In genomic region chr5:178121450-178122276, GRCh38 we compare ENCODE assay signal across 9 cellular contexts. TPM values are rescaled to one million over a fixed set of nuclear protein-coding genes. Genes with fewer than 3 reads are reported as not detected.
DNase-seq lines count a peak whose midpoint lies in the region; ATAC-seq and TF ChIP-seq lines count a peak whose summit lies in the region.
"Had no signal": no experiment of that assay in that cellular context is flagged by ENCODE, and none has a peak within 500 bp of the region (broad histone marks: within the 10 kb centered on the region; RNA-seq: fewer than 3 reads in every experiment).

No MANE protein-coding gene starts in this region.

- H3K9me3 ChIP-seq in PC-3 (ENCODE audit: low read length): no peaks in the 10 kb centered on the region

- H3K27me3 Mint-ChIP-seq in activated naive CD8-positive, alpha-beta T cell treated with anti-CD3 and anti-CD28 coated beads for 36 hours: no peaks in the 10 kb centered on the region
- no peaks in the 10 kb centered on the region for H3K27me3 Mint-ChIP-seq in activated naive CD8-positive, alpha-beta T cell treated with anti-CD3 and anti-CD28 coated beads, Interleukin-2, amount 50 U/mL, for 24 hours
- no peaks in the 10 kb centered on the region for H3K27me3 Mint-ChIP-seq in activated CD4-positive, alpha-beta memory T cell treated with anti-CD3 and anti-CD28 coated beads for 36 hours

- CTCF ChIA-PET in PC-3 (lab: Charles Lee): interaction anchor here (0.6 to 1.2 kb wide), 3 partner anchors 43 to 406 kb away, joined by 4 to 7 read pairs (median 5); no protein-coding TSS in a partner anchor
- CTCF ChIA-PET in activated CD4-positive, alpha-beta memory T cell treated with anti-CD3 and anti-CD28 coated beads for 36 hours (lab: Charles Lee): interaction anchor here (0.6 to 4.1 kb wide), 23 partner anchors 8 to 83 kb away, joined by 3 to 39 read pairs (median 5); partner anchors contain the start of genes HNRNPAB, NHP2 and RMND5B

- TF ChIP-seq CTCF in PC-3 (conservative IDR thresholded peaks at IDR 0.05; ENCODE audit: low read depth, low read length): no peak
- no peak for TF ChIP-seq CTCF in fibroblast of pulmonary artery (IDR thresholded peaks at IDR 0.05; ENCODE audit: low read length, missing control alignments)

- peaks cover 7% of the 10 kb centered on the region; the same call in 1 of the 2 replicates for H3K27me3 ChIP-seq in PC-3 (ENCODE audit: low read length)

- H3K9me3 Mint-ChIP-seq in activated naive CD8-positive, alpha-beta T cell treated with anti-CD3 and anti-CD28 coated beads for 36 hours: no peaks in the 10 kb centered on the region
- no peaks in the 10 kb centered on the region for H3K9me3 Mint-ChIP-seq in activated naive CD8-positive, alpha-beta T cell treated with anti-CD3 and anti-CD28 coated beads, Interleukin-2, amount 50 U/mL, for 24 hours
- H3K9me3 Mint-ChIP-seq in activated CD4-positive, alpha-beta memory T cell treated with anti-CD3 and anti-CD28 coated beads for 36 hours: no peaks in the 10 kb centered on the region

- peaks cover 26% of the 10 kb centered on the region for H3K4me1 ChIP-seq in PC-3 (ENCODE audit: insufficient read depth, low read length)

- H3K36me3 Mint-ChIP-seq in activated naive CD8-positive, alpha-beta T cell treated with anti-CD3 and anti-CD28 coated beads for 36 hours: peaks cover 5% of the 10 kb centered on the region
- no peaks in the 10 kb centered on the region for H3K36me3 Mint-ChIP-seq in activated naive CD8-positive, alpha-beta T cell treated with anti-CD3 and anti-CD28 coated beads, Interleukin-2, amount 50 U/mL, for 24 hours (ENCODE audit: low read depth)
- H3K36me3 Mint-ChIP-seq in activated CD4-positive, alpha-beta memory T cell treated with anti-CD3 and anti-CD28 coated beads for 36 hours: peaks cover 2% of the 10 kb centered on the region

- peak overlapping the region; percentile 61 for H3K4me2 ChIP-seq in PC-3 (ENCODE audit: low read length)

- no peak overlapping the region for H3K27ac ChIP-seq in PC-3 (ENCODE audit: low read length)
- peak overlapping the region; percentile 82 for H3K27ac ChIP-seq in temporal lobe (ENCODE audit: low read depth, low read length)

- H3K79me2 ChIP-seq in PC-3 (ENCODE audit: low read length): no peaks in the 10 kb centered on the region

- H3F3A ChIP-seq in PC-3 (ENCODE audit: low read length, unreplicated experiment): no peaks in the 10 kb centered on the region

- H4K20me1 ChIP-seq in PC-3 (ENCODE audit: low read length): no peaks in the 10 kb centered on the region

- no peak for ATAC-seq in activated naive CD8-positive, alpha-beta T cell treated with anti-CD3 and anti-CD28 coated beads, Interleukin-2, amount 50 U/mL, for 24 hours
- ATAC-seq in PC-3: peak; percentile 11
- ATAC-seq in HG02970 (IDR thresholded peaks at IDR 0.05; ENCODE audit: low FRiP score, unreplicated experiment): no peak

- no peaks in the 10 kb centered on the region for H3K9me2 ChIP-seq in PC-3 (replicated peaks; ENCODE audit: low read length)

- H2AFZ ChIP-seq in PC-3 (ENCODE audit: low read length): peak overlapping the region; percentile 66

- no peak overlapping the region for H3K9ac ChIP-seq in PC-3 (ENCODE audit: low read length)

- intact Hi-C loops in PC-3 (cut with micrococcal nuclease): no loop called here
- intact Hi-C loops in activated CD4-positive, alpha-beta memory T cell treated with anti-CD3 and anti-CD28 coated beads for 36 hours (cut with micrococcal nuclease): loop anchor here (1.0 to 5.0 kb wide), 3 partner anchors 9 to 41 kb away; no protein-coding TSS in a partner anchor

- DNase-seq in activated naive CD8-positive, alpha-beta T cell treated with anti-CD3 and anti-CD28 coated beads for 36 hours: no peak
- DNase-seq in activated naive CD8-positive, alpha-beta T cell treated with anti-CD3 and anti-CD28 coated beads, Interleukin-2, amount 50 U/mL, for 24 hours: no peak
- DNase-seq in PC-3 (no peak), fibroblast of pulmonary artery (ENCODE audit: low read depth) (peak; percentile 17), D341Med (ENCODE audit: low spot score) (no peak)
- no peak for DNase-seq in activated CD4-positive, alpha-beta memory T cell treated with anti-CD3 and anti-CD28 coated beads for 36 hours
- DNase-seq: NCI-H446 treated with DMSO at 0.1 percent for 48 hours had no signal

- no TSS peak for BruUV-seq in PC-3 (replicated peaks; lab: Mats Ljungman, UMichigan)

- H3K27ac Mint-ChIP-seq in activated naive CD8-positive, alpha-beta T cell treated with anti-CD3 and anti-CD28 coated beads for 36 hours: peak overlapping the region; percentile 48
- H3K27ac Mint-ChIP-seq in activated naive CD8-positive, alpha-beta T cell treated with anti-CD3 and anti-CD28 coated beads, Interleukin-2, amount 50 U/mL, for 24 hours: no peak overlapping the region
- H3K27ac Mint-ChIP-seq in activated CD4-positive, alpha-beta memory T cell treated with anti-CD3 and anti-CD28 coated beads for 36 hours: no peak overlapping the region

- POLR2A ChIA-PET in PC-3 (lab: Charles Lee; ENCODE audit: unreplicated experiment): interaction anchor here (0.5 kb wide), 1 partner anchor 530 kb away, joined by 5 read pairs; no protein-coding TSS in a partner anchor
- POLR2A ChIA-PET in activated CD4-positive, alpha-beta memory T cell treated with anti-CD3 and anti-CD28 coated beads for 36 hours (lab: Charles Lee): interaction anchor here (1.0 to 1.9 kb wide), 3 partner anchors 10 to 83 kb away, joined by 3 to 9 read pairs (median 8); partner anchors contain the start of genes HNRNPAB, NHP2 and RMND5B

- H3K4me3 ChIP-seq in PC-3 (ENCODE audit: low read length): peak overlapping the region; percentile 41
- H3K4me3 ChIP-seq in fibroblast of pulmonary artery (replicated peaks; ENCODE audit: low read depth, low read length): no peak overlapping the region

- H3K36me3 ChIP-seq in PC-3 (ENCODE audit: low read depth, low read length): no peaks in the 10 kb centered on the region

- H3K4me1 Mint-ChIP-seq in activated naive CD8-positive, alpha-beta T cell treated with anti-CD3 and anti-CD28 coated beads for 36 hours: peaks cover 30% of the 10 kb centered on the region
- peaks cover 32% of the 10 kb centered on the region for H3K4me1 Mint-ChIP-seq in activated naive CD8-positive, alpha-beta T cell treated with anti-CD3 and anti-CD28 coated beads, Interleukin-2, amount 50 U/mL, for 24 hours
- peaks cover 12% of the 10 kb centered on the region for H3K4me1 Mint-ChIP-seq in activated CD4-positive, alpha-beta memory T cell treated with anti-CD3 and anti-CD28 coated beads for 36 hours (ENCODE audit: low read depth)

- H3K4me3 Mint-ChIP-seq in activated naive CD8-positive, alpha-beta T cell treated with anti-CD3 and anti-CD28 coated beads for 36 hours: peak overlapping the region; percentile 42
- no peak overlapping the region for H3K4me3 Mint-ChIP-seq in activated naive CD8-positive, alpha-beta T cell treated with anti-CD3 and anti-CD28 coated beads, Interleukin-2, amount 50 U/mL, for 24 hours
- no peak overlapping the region for H3K4me3 Mint-ChIP-seq in activated CD4-positive, alpha-beta memory T cell treated with anti-CD3 and anti-CD28 coated beads for 36 hours

RNA-seq across cellular contexts. Expression of gene N4BP3, which starts 8.3 kb away (rescaled TPM):
- total RNA-seq in activated naive CD8-positive, alpha-beta T cell treated with anti-CD3 and anti-CD28 coated beads for 36 hours: 10 to 100 TPM; 12.3 to 12.9 TPM
- total RNA-seq in PC-3 (2014; rRNA removed) (0.36 and 0.86 TPM in 2 replicates), temporal lobe (7.4 TPM)
- total RNA-seq in activated CD4-positive, alpha-beta memory T cell treated with anti-CD3 and anti-CD28 coated beads for 36 hours: 1 to 10 TPM; 3.2 TPM

RNA-seq across cellular contexts. Expression of gene RMND5B, which starts 9.2 kb away (rescaled TPM):
- total RNA-seq in activated naive CD8-positive, alpha-beta T cell treated with anti-CD3 and anti-CD28 coated beads for 36 hours: 10 to 100 TPM; 26.2 to 26.7 TPM
- total RNA-seq in PC-3 (2014; rRNA removed) (33.2 and 36.4 TPM in 2 replicates), temporal lobe (16.7 TPM)
- total RNA-seq in activated CD4-positive, alpha-beta memory T cell treated with anti-CD3 and anti-CD28 coated beads for 36 hours: 10 to 100 TPM; 32.0 to 34.9 TPM

RNA-seq across cellular contexts. Expression of gene NHP2, which starts 32.0 kb away (rescaled TPM):
- 100 to 1,000 TPM; 349 to 354 TPM for total RNA-seq in activated naive CD8-positive, alpha-beta T cell treated with anti-CD3 and anti-CD28 coated beads for 36 hours
- total RNA-seq in PC-3 (2014; rRNA removed): 649 TPM in 2 replicates
- 88.0 TPM for total RNA-seq in temporal lobe
- 100 to 1,000 TPM; 231 to 246 TPM for total RNA-seq in activated CD4-positive, alpha-beta memory T cell treated with anti-CD3 and anti-CD28 coated beads for 36 hours
